1 cellular context compared by ENCODE assay signal in genomic region chr10:125816548-125816947, GRCh38.
TF ChIP-seq lines count a peak whose summit lies in the region.

No MANE protein-coding gene starts in this region.

TF ChIP-seq in K562, 482 proteins besides CTCF, POLR2A, EP300 and RAD21 (continued from another document and continues in another):
- TF ChIP-seq LCOR (CRISPR knock-in tag; IDR thresholded peaks at IDR 0.05) (no peak), JUND (IDR thresholded peaks at IDR 0.05; ENCODE audit: borderline replicate concordance, low read depth, low read length) (peak; percentile 68; the same call in 1 of the 2 replicates), JUND (tag; IDR thresholded peaks at IDR 0.05; ENCODE audit: borderline replicate concordance, low read depth, low read length) (no peak; the same call in 1 of the 3 replicates), HDGF (IDR thresholded peaks at IDR 0.05) (no peak), ZNF583 (CRISPR knock-in tag; IDR thresholded peaks at IDR 0.05) (no peak), MAFG (tag; conservative IDR thresholded peaks at IDR 0.05) (peak; percentile 96), BHLHE40 (IDR thresholded peaks at IDR 0.05; ENCODE audit: low read length) (no peak), TBP (optimal IDR thresholded peaks at IDR 0.05; ENCODE audit: low read depth, low read length) (peak; percentile 34), ZNF79 (CRISPR knock-in tag; IDR thresholded peaks at IDR 0.05; ENCODE audit: low read depth) (no peak), RAD51 (IDR thresholded peaks at IDR 0.05; ENCODE audit: borderline replicate concordance, low read depth) (peak; percentile 23; the same call in 1 of the 2 replicates), CBFA2T2 (conservative IDR thresholded peaks at IDR 0.05) (peak; percentile 97), THAP7 (CRISPR knock-in tag; IDR thresholded peaks at IDR 0.05) (no peak), SMARCC2 (IDR thresholded peaks at IDR 0.05; ENCODE audit: low read depth) (peak; percentile 92), MTA1 (IDR thresholded peaks at IDR 0.05; ENCODE audit: borderline replicate concordance) (peak; percentile 58; the same call in 1 of the 2 replicates), EP400 (IDR thresholded peaks at IDR 0.05) (peak; percentile 35; the same call in 1 of the 2 replicates), GATAD2B (IDR thresholded peaks at IDR 0.05; ENCODE audit: borderline replicate concordance) (peak; percentile 59; the same call in 1 of the 2 replicates), MYNN (IDR thresholded peaks at IDR 0.05) (peak; percentile 33; the same call in 1 of the 2 replicates), MYNN (CRISPR knock-in tag; IDR thresholded peaks at IDR 0.05) (no peak), GABPA (tag; conservative IDR thresholded peaks at IDR 0.05; ENCODE audit: low read depth) (peak; percentile 29; the same call in 1 of the 2 replicates), POLR2G (IDR thresholded peaks at IDR 0.05; ENCODE audit: low read depth, low read length) (no peak), ZNF316 (IDR thresholded peaks at IDR 0.05) (peak; percentile 96), ZFP1 (CRISPR knock-in tag; IDR thresholded peaks at IDR 0.05) (no peak), POLR2AphosphoS5 (IDR thresholded peaks at IDR 0.05; ENCODE audit: control insufficient read depth, insufficient read depth, low read depth, low read length) (peak; percentile 93), MEF2A (IDR thresholded peaks at IDR 0.05; ENCODE audit: control insufficient read depth, low read depth, low read length) (0 out of 2 replicates have a peak, but pooled peaks have one; percentile 19), TARDBP (IDR thresholded peaks at IDR 0.05) (peak; percentile 38; the same call in 1 of the 2 replicates), NR3C1 (CRISPR knock-in tag; IDR thresholded peaks at IDR 0.05) (no peak), RFX5 (IDR thresholded peaks at IDR 0.05; ENCODE audit: low read depth, low read length) (no peak), MYBL2 (IDR thresholded peaks at IDR 0.05; ENCODE audit: low read depth) (no peak), MYBL2 (CRISPR knock-in tag; IDR thresholded peaks at IDR 0.05; ENCODE audit: borderline replicate concordance) (no peak), ZNF197 (CRISPR knock-in tag; IDR thresholded peaks at IDR 0.05; ENCODE audit: low read depth) (no peak), STAT6 (CRISPR knock-in tag; IDR thresholded peaks at IDR 0.05) (no peak), EHMT2 (IDR thresholded peaks at IDR 0.05) (peak; percentile 81), NCOA4 (IDR thresholded peaks at IDR 0.05; ENCODE audit: partially characterized antibody) (peak; percentile 38), CHD2 (IDR thresholded peaks at IDR 0.05; ENCODE audit: low read depth, low read length) (no peak), ZNF586 (CRISPR knock-in tag; conservative IDR thresholded peaks at IDR 0.05) (no peak), ASH1L (IDR thresholded peaks at IDR 0.05; ENCODE audit: borderline replicate concordance, low read depth, partially characterized antibody) (peak; percentile 16), STAT5A (IDR thresholded peaks at IDR 0.05; ENCODE audit: borderline replicate concordance, low read length) (peak; percentile 92), SMARCE1 (IDR thresholded peaks at IDR 0.05) (peak; percentile 94), ZNF224 (CRISPR knock-in tag; IDR thresholded peaks at IDR 0.05) (no peak), MCM3 (IDR thresholded peaks at IDR 0.05) (no peak), HEY1 (CRISPR knock-in tag; IDR thresholded peaks at IDR 0.05; ENCODE audit: borderline replicate concordance) (no peak), MIER1 (IDR thresholded peaks at IDR 0.05; ENCODE audit: low read depth) (no peak)
- TF ChIP-seq, protein P1, sequence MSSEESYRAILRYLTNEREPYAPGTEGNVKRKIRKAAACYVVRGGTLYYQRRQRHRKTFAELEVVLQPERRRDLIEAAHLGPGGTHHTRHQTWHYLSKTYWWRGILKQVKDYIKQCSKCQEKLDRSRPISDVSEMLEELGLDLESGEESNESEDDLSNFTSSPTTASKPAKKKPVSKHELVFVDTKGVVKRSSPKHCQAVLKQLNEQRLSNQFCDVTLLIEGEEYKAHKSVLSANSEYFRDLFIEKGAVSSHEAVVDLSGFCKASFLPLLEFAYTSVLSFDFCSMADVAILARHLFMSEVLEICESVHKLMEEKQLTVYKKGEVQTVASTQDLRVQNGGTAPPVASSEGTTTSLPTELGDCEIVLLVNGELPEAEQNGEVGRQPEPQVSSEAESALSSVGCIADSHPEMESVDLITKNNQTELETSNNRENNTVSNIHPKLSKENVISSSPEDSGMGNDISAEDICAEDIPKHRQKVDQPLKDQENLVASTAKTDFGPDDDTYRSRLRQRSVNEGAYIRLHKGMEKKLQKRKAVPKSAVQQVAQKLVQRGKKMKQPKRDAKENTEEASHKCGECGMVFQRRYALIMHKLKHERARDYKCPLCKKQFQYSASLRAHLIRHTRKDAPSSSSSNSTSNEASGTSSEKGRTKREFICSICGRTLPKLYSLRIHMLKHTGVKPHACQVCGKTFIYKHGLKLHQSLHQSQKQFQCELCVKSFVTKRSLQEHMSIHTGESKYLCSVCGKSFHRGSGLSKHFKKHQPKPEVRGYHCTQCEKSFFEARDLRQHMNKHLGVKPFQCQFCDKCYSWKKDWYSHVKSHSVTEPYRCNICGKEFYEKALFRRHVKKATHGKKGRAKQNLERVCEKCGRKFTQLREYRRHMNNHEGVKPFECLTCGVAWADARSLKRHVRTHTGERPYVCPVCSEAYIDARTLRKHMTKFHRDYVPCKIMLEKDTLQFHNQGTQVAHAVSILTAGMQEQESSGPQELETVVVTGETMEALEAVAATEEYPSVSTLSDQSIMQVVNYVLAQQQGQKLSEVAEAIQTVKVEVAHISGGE (CRISPR knock-in tag; IDR thresholded peaks at IDR 0.05): peak in 1 of 3 experiments; percentile 52; a peak in 1 of 6 replicates
- TF ChIP-seq, protein P2, sequence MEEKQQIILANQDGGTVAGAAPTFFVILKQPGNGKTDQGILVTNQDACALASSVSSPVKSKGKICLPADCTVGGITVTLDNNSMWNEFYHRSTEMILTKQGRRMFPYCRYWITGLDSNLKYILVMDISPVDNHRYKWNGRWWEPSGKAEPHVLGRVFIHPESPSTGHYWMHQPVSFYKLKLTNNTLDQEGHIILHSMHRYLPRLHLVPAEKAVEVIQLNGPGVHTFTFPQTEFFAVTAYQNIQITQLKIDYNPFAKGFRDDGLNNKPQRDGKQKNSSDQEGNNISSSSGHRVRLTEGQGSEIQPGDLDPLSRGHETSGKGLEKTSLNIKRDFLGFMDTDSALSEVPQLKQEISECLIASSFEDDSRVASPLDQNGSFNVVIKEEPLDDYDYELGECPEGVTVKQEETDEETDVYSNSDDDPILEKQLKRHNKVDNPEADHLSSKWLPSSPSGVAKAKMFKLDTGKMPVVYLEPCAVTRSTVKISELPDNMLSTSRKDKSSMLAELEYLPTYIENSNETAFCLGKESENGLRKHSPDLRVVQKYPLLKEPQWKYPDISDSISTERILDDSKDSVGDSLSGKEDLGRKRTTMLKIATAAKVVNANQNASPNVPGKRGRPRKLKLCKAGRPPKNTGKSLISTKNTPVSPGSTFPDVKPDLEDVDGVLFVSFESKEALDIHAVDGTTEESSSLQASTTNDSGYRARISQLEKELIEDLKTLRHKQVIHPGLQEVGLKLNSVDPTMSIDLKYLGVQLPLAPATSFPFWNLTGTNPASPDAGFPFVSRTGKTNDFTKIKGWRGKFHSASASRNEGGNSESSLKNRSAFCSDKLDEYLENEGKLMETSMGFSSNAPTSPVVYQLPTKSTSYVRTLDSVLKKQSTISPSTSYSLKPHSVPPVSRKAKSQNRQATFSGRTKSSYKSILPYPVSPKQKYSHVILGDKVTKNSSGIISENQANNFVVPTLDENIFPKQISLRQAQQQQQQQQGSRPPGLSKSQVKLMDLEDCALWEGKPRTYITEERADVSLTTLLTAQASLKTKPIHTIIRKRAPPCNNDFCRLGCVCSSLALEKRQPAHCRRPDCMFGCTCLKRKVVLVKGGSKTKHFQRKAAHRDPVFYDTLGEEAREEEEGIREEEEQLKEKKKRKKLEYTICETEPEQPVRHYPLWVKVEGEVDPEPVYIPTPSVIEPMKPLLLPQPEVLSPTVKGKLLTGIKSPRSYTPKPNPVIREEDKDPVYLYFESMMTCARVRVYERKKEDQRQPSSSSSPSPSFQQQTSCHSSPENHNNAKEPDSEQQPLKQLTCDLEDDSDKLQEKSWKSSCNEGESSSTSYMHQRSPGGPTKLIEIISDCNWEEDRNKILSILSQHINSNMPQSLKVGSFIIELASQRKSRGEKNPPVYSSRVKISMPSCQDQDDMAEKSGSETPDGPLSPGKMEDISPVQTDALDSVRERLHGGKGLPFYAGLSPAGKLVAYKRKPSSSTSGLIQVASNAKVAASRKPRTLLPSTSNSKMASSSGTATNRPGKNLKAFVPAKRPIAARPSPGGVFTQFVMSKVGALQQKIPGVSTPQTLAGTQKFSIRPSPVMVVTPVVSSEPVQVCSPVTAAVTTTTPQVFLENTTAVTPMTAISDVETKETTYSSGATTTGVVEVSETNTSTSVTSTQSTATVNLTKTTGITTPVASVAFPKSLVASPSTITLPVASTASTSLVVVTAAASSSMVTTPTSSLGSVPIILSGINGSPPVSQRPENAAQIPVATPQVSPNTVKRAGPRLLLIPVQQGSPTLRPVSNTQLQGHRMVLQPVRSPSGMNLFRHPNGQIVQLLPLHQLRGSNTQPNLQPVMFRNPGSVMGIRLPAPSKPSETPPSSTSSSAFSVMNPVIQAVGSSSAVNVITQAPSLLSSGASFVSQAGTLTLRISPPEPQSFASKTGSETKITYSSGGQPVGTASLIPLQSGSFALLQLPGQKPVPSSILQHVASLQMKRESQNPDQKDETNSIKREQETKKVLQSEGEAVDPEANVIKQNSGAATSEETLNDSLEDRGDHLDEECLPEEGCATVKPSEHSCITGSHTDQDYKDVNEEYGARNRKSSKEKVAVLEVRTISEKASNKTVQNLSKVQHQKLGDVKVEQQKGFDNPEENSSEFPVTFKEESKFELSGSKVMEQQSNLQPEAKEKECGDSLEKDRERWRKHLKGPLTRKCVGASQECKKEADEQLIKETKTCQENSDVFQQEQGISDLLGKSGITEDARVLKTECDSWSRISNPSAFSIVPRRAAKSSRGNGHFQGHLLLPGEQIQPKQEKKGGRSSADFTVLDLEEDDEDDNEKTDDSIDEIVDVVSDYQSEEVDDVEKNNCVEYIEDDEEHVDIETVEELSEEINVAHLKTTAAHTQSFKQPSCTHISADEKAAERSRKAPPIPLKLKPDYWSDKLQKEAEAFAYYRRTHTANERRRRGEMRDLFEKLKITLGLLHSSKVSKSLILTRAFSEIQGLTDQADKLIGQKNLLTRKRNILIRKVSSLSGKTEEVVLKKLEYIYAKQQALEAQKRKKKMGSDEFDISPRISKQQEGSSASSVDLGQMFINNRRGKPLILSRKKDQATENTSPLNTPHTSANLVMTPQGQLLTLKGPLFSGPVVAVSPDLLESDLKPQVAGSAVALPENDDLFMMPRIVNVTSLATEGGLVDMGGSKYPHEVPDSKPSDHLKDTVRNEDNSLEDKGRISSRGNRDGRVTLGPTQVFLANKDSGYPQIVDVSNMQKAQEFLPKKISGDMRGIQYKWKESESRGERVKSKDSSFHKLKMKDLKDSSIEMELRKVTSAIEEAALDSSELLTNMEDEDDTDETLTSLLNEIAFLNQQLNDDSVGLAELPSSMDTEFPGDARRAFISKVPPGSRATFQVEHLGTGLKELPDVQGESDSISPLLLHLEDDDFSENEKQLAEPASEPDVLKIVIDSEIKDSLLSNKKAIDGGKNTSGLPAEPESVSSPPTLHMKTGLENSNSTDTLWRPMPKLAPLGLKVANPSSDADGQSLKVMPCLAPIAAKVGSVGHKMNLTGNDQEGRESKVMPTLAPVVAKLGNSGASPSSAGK (IDR thresholded peaks at IDR 0.05): no peak
- TF ChIP-seq, protein P3, sequence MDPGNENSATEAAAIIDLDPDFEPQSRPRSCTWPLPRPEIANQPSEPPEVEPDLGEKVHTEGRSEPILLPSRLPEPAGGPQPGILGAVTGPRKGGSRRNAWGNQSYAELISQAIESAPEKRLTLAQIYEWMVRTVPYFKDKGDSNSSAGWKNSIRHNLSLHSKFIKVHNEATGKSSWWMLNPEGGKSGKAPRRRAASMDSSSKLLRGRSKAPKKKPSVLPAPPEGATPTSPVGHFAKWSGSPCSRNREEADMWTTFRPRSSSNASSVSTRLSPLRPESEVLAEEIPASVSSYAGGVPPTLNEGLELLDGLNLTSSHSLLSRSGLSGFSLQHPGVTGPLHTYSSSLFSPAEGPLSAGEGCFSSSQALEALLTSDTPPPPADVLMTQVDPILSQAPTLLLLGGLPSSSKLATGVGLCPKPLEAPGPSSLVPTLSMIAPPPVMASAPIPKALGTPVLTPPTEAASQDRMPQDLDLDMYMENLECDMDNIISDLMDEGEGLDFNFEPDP (CRISPR knock-in tag; IDR thresholded peaks at IDR 0.05): no peak
- TF ChIP-seq, protein P4, sequence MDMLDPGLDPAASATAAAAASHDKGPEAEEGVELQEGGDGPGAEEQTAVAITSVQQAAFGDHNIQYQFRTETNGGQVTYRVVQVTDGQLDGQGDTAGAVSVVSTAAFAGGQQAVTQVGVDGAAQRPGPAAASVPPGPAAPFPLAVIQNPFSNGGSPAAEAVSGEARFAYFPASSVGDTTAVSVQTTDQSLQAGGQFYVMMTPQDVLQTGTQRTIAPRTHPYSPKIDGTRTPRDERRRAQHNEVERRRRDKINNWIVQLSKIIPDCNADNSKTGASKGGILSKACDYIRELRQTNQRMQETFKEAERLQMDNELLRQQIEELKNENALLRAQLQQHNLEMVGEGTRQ (CRISPR knock-in tag; IDR thresholded peaks at IDR 0.05): no peak
